ENCODE assay signal across 14 cellular contexts in the genomic region with DNA sequence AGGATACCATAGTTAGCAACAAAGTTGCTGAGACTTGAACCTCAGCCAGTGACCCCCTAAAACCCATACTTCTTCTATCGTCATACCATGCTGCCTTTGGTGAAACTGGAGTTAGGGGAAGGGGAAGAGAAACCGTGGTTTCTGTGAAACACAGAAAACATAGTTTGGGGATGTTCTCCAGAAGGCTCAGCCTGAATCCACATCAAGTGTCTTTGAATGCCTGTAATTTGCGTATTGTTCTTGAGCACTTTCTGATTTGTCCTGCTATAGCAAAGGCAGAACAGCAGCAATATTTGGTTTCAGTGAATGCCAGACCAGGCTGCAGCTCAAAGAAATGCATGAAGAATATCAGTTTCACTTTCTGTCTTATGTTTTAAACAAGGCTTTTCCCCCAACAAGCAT.
DNase-seq lines count a peak whose midpoint lies in the region; ATAC-seq and TF ChIP-seq lines count a peak whose summit lies in the region.
"Had no signal": no experiment of that assay in that cellular context is flagged by ENCODE, and none has a peak within 500 bp of the region (broad histone marks: within the 10 kb centered on the region; RNA-seq: fewer than 3 reads in every experiment).

No MANE protein-coding gene starts in this region.

- H3K4me3 ChIP-seq in DND-41 (ENCODE audit: low read depth in 1 of 2, low read length in 2 of 2) (no peak overlapping the region), MM.1S (ENCODE audit: low read length) (peak overlapping the region; percentile 32; the same call in 1 of the 2 replicates), ascending aorta (no peak overlapping the region)
- H3K4me3 ChIP-seq: lower lobe of right lung had no signal

- peaks cover 3% of the 10 kb centered on the region for H3K27me3 ChIP-seq in DND-41 (ENCODE audit: insufficient read depth, low read length, poor library complexity)
- H3K27me3 ChIP-seq in MM.1S (replicated peaks; ENCODE audit: insufficient read depth, low read length): no peaks in the 10 kb centered on the region
- no peaks in the 10 kb centered on the region for H3K27me3 ChIP-seq in ascending aorta

- no peaks in the 10 kb centered on the region for H3K9me2 ChIP-seq in MM.1S (replicated peaks; ENCODE audit: insufficient read depth, low read length)

- H2AFZ ChIP-seq in DND-41 (ENCODE audit: low read depth, low read length) (no peak overlapping the region), MM.1S (ENCODE audit: low read length) (peak overlapping the region; percentile 84)

- H3K9ac ChIP-seq in DND-41 (ENCODE audit: low read depth, low read length) (no peak overlapping the region), MM.1S (ENCODE audit: low read length) (no peak overlapping the region)

- H3K36me3 ChIP-seq in DND-41 (ENCODE audit: insufficient read depth, low read length): no peaks in the 10 kb centered on the region
- no peaks in the 10 kb centered on the region for H3K36me3 ChIP-seq in MM.1S (replicated peaks; ENCODE audit: insufficient read depth, low read length)
- no peaks in the 10 kb centered on the region for H3K36me3 ChIP-seq in ascending aorta
- H3K36me3 ChIP-seq: lower lobe of right lung had no signal

- peaks cover 8% of the 10 kb centered on the region; the same call in 1 of the 2 replicates for H3F3A ChIP-seq in MM.1S (ENCODE audit: insufficient read depth, low read length)

- DNase-seq in DND-41: no peak
- DNase-seq in MM.1S: peak; percentile 84
- DNase-seq in stimulated activated CD4-positive, alpha-beta T cell treated with anti-CD3 and anti-CD28 coated beads, Interleukin-4, amount 100 ng/mL, for 1 hour: no peak
- no peak for DNase-seq in NCI-H2196 treated with DMSO at 0.1 percent for 48 hours (lab: John Stamatoyannopoulos, UW; ENCODE audit: unreplicated experiment)
- DNase-seq in activated T-cell treated with anti-CD3 and anti-CD28 coated beads for 4 hours: no peak
- DNase-seq in ascending aorta (ENCODE audit: low spot score in 2 of 2): no peak
- DNase-seq: activated T-cell treated with anti-CD3 and anti-CD28 coated beads, Interleukin-2, amount 50 U/mL, for 48 hours; central memory CD4-positive, alpha-beta T cell; foreskin melanocyte; H9; lower lobe of right lung; T-helper 2 cell had no signal

- peak; percentile 45; the same call in 2 of the 3 replicates for ATAC-seq in DND-41 (ENCODE audit: insufficient read depth, low read depth)
- peak; percentile 90 for ATAC-seq in GM19395 (IDR thresholded peaks at IDR 0.05; ENCODE audit: unreplicated experiment)
- peak; percentile 92 for ATAC-seq in HG02884 (IDR thresholded peaks at IDR 0.05; ENCODE audit: unreplicated experiment)
- ATAC-seq: lower lobe of right lung had no signal

- H4K20me1 ChIP-seq in DND-41 (ENCODE audit: insufficient read depth, low read length): no peaks in the 10 kb centered on the region
- H4K20me1 ChIP-seq in MM.1S (ENCODE audit: insufficient read depth, low read length): no peaks in the 10 kb centered on the region

- H3K27ac ChIP-seq in DND-41 (ENCODE audit: low read length) (no peak overlapping the region), MM.1S (ENCODE audit: low read length) (peak overlapping the region; percentile 28; the same call in 1 of the 2 replicates), ascending aorta (no peak overlapping the region)
- H3K27ac ChIP-seq: lower lobe of right lung had no signal

- H3K79me2 ChIP-seq in DND-41 (ENCODE audit: insufficient read depth, low read length) (no peaks in the 10 kb centered on the region), MM.1S (ENCODE audit: low read length) (no peaks in the 10 kb centered on the region)

- no peaks in the 10 kb centered on the region for H3K4me1 ChIP-seq in DND-41 (ENCODE audit: insufficient read depth, low read length)
- H3K4me1 ChIP-seq in MM.1S (ENCODE audit: low read length): peaks cover 10% of the 10 kb centered on the region; the same call in 1 of the 2 replicates
- no peaks in the 10 kb centered on the region for H3K4me1 ChIP-seq in ascending aorta
- H3K4me1 ChIP-seq: lower lobe of right lung had no signal

- TF ChIP-seq CTCF in DND-41 (IDR thresholded peaks at IDR 0.05; ENCODE audit: borderline replicate concordance, extremely low read depth, low read length, poor library complexity, severe bottlenecking) (no peak), MM.1S (IDR thresholded peaks at IDR 0.05; ENCODE audit: low read length) (no peak), ascending aorta (IDR thresholded peaks at IDR 0.05) (no peak)

- intact Hi-C loops in ascending aorta (cut with DNase I): no loop called here

- H3K4me2 ChIP-seq in DND-41 (ENCODE audit: insufficient read depth, low read length) (no peak overlapping the region), MM.1S (ENCODE audit: low read depth, low read length) (peak overlapping the region; percentile 59)

- no peaks in the 10 kb centered on the region for H3K9me3 ChIP-seq in DND-41 (ENCODE audit: insufficient read depth, low read length, severe bottlenecking)
- no peaks in the 10 kb centered on the region for H3K9me3 ChIP-seq in MM.1S (replicated peaks; ENCODE audit: insufficient read depth, low read length)
- peaks cover 0 to 11% of the 10 kb centered on the region in 2 donors for H3K9me3 ChIP-seq in ascending aorta
- H3K9me3 ChIP-seq: lower lobe of right lung had no signal
